ENCODE assay signal across 8 cellular contexts in the genomic region with DNA sequence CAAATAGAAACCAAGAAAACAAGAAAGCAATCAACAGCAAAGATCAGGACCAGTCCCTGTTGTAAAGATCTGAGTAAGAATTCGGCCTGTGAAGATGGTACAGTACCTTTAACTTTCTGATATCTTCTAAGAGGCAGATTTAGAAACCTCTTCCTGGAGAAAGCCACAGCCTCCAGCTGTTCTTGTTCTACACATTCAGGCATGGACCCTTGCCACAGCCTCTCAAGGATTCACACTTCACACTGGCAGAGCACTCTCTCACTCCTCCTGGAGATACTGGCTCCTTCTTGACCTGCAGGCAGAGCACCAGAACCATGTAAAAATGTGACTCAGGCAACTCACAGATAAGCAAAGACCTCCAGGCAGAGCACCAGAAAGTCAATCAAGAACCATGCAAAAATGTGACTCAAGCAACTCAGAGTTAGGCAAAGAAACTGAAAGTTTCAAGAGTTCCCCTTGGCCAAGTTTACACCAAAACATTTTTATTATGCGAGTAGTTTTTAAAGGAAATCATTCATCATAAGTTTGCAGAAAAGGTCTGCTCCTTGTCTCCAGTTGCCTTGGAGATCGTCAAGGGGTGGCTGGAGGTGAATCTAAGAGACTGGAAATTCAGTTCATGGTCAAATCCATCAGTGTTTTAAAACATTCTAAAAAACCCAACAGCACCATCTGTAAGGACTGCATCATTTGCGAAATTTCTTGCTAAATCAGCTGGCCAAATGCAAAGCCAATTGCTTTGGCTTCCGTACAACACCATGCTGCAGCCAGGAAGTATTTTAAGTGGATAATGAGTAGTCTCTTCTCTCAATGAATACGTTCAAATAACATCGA.
A peak's percentile ranks its signal among the peaks of the same experiment; 100 is the strongest.
DNase-seq lines count a peak whose midpoint lies in the region; ATAC-seq, FAIRE-seq and TF ChIP-seq lines count a peak whose summit lies in the region.

No MANE protein-coding gene starts in this region.

- peaks cover 9% of the 10 kb centered on the region for H3K4me1 ChIP-seq in IMR-90 (ENCODE audit: control insufficient read depth, insufficient read depth, low read length)

- H3K18ac ChIP-seq in IMR-90 (ENCODE audit: low read depth, low read length), result peak overlapping the region; percentile 43; the same call in 1 of the 2 replicates

- H3K23ac ChIP-seq in IMR-90 (ENCODE audit: low read depth, low read length), result no peak overlapping the region

- peak overlapping the region; percentile 17; the same call in 1 of the 2 replicates for H3K4me3 ChIP-seq in IMR-90 (ENCODE audit: insufficient read depth, low read depth, low read length)
- H3K4me3 ChIP-seq in fibroblast of pulmonary artery (replicated peaks; ENCODE audit: low read depth, low read length), result peak overlapping the region; percentile 4
- no peak overlapping the region for H3K4me3 ChIP-seq in skeletal muscle cell (ENCODE audit: low read depth, low read length)

- H3K27me3 Mint-ChIP-seq in activated CD4-positive, alpha-beta T cell treated with anti-CD3 and anti-CD28 coated beads, Interleukin-2, amount 10 ng/mL, durations not matched to agents 7 days and 5 days, result no peaks in the 10 kb centered on the region

- intact Hi-C loops in IMR-90 (cut with micrococcal nuclease), result no loop called here

- peak overlapping the region; percentile 67 for H3K4me3 Mint-ChIP-seq in activated CD4-positive, alpha-beta T cell treated with anti-CD3 and anti-CD28 coated beads, Interleukin-2, amount 10 ng/mL, durations not matched to agents 7 days and 5 days

- no peak for TF ChIP-seq CTCF in GM10266 (IDR thresholded peaks at IDR 0.05; ENCODE audit: control insufficient read depth, insufficient read depth, low read depth, missing control alignments)
- no peak for TF ChIP-seq CTCF in IMR-90 (conservative IDR thresholded peaks at IDR 0.05; ENCODE audit: low read depth, low read length)
- no peak for TF ChIP-seq CTCF in fibroblast of pulmonary artery (IDR thresholded peaks at IDR 0.05; ENCODE audit: low read length, missing control alignments)
- TF ChIP-seq CTCF in D721Med (IDR thresholded peaks at IDR 0.05; ENCODE audit: insufficient read depth, missing control alignments), result no peak

- H3K27me3 ChIP-seq in IMR-90 (ENCODE audit: control insufficient read depth, insufficient read depth, low read length), result no peaks in the 10 kb centered on the region

- H4K5ac ChIP-seq in IMR-90 (ENCODE audit: low read depth, low read length), result no peak overlapping the region

- H4K91ac ChIP-seq in IMR-90 (ENCODE audit: insufficient read depth, low read depth, low read length), result no peak overlapping the region

- peak overlapping the region; percentile 95 for H3K27ac Mint-ChIP-seq in activated CD4-positive, alpha-beta T cell treated with anti-CD3 and anti-CD28 coated beads, Interleukin-2, amount 10 ng/mL, durations not matched to agents 7 days and 5 days

- no peaks in the 10 kb centered on the region for H3K36me3 ChIP-seq in IMR-90 (ENCODE audit: control insufficient read depth, insufficient read depth, low read length)

- no peak overlapping the region for H3K9ac ChIP-seq in IMR-90 (ENCODE audit: low read depth, low read length)

- no peak for TF ChIP-seq RAD21 in IMR-90 (IDR thresholded peaks at IDR 0.05; ENCODE audit: low read length)

- H3K9me3 Mint-ChIP-seq in activated CD4-positive, alpha-beta T cell treated with anti-CD3 and anti-CD28 coated beads, Interleukin-2, amount 10 ng/mL, durations not matched to agents 7 days and 5 days, result peaks cover 12% of the 10 kb centered on the region

- FAIRE-seq in D721Med (lab: Jason Lieb, UNC), result no peak

- BruUV-seq in IMR-90 (replicated peaks; lab: Mats Ljungman, UMichigan), result no TSS peak

- H3K4me2 ChIP-seq in IMR-90 (ENCODE audit: low read depth, low read length), result peak overlapping the region; percentile 84

- H3K79me1 ChIP-seq in IMR-90 (ENCODE audit: low read depth in 1 of 2, low read length in 2 of 2), result no peaks in the 10 kb centered on the region

- CTCF ChIA-PET in IMR-90 (lab: Yijun Ruan, JAX), result no interaction called here
- CTCF ChIA-PET in activated CD4-positive, alpha-beta T cell treated with anti-CD3 and anti-CD28 coated beads, Interleukin-2, amount 10 ng/mL, durations not matched to agents 7 days and 5 days (lab: Charles Lee), result interaction anchor here (1.6 to 2.2 kb wide), 3 partner anchors 10 to 28 kb away, joined by 5 to 7 read pairs (median 6); no protein-coding TSS in a partner anchor

- no peaks in the 10 kb centered on the region for H3K9me3 ChIP-seq in IMR-90 (ENCODE audit: control insufficient read depth, insufficient read depth, low read length)

- H3K14ac ChIP-seq in IMR-90 (replicated peaks; ENCODE audit: low read depth, low read length), result no peak overlapping the region; the same call in 1 of the 2 replicates

- no peak overlapping the region for H2BK120ac ChIP-seq in IMR-90 (ENCODE audit: low read depth, low read length)

- no CpG with 5 or more reads among the region's 7 CpGs for WGBS in IMR-90 (ENCODE audit: extremely low coverage in 2 of 2, insufficient read length in 1 of 2), 2 experiments

- dilution Hi-C loops in IMR-90 (cut with HindIII; ENCODE audit: low sequenced_read_pairs, unreplicated experiment), result no loop called here

- no peak for TF ChIP-seq POLR2A in IMR-90 (IDR thresholded peaks at IDR 0.05; ENCODE audit: low read depth, low read length)

- peak overlapping the region; percentile 57; the same call in 1 of the 2 replicates for H3K27ac ChIP-seq in IMR-90 (ENCODE audit: insufficient read depth, low read length)

- peak overlapping the region; percentile 23 for H2BK5ac ChIP-seq in IMR-90 (ENCODE audit: low read depth, low read length, poor library complexity, severe bottlenecking)

- in situ Hi-C loops in IMR-90 (cut with MboI; ENCODE audit: low sequenced_read_pairs), result no loop called here

- ATAC-seq in GM21423 (IDR thresholded peaks at IDR 0.05; ENCODE audit: unreplicated experiment), result peak; percentile 71
- peak; percentile 83 for ATAC-seq in IMR-90 (ENCODE audit: low read depth)

- POLR2A ChIA-PET in IMR-90 (lab: Charles Lee; ENCODE audit: unreplicated experiment), result no interaction called here
- POLR2A ChIA-PET in activated CD4-positive, alpha-beta T cell treated with anti-CD3 and anti-CD28 coated beads, Interleukin-2, amount 10 ng/mL, durations not matched to agents 7 days and 5 days (lab: Charles Lee), result no interaction called here

- no peaks in the 10 kb centered on the region for H4K20me1 ChIP-seq in IMR-90 (ENCODE audit: insufficient read depth, low read length)

- peak; percentile 22 for DNase-seq in GM10266 (ENCODE audit: extremely low spot score)
- DNase-seq in IMR-90, result peak; percentile 89
- peak; percentile 66 for DNase-seq in activated CD4-positive, alpha-beta T cell treated with anti-CD3 and anti-CD28 coated beads, Interleukin-2, amount 10 ng/mL, durations not matched to agents 7 days and 5 days
- peak; percentile 85 for DNase-seq in fibroblast of pulmonary artery (ENCODE audit: low read depth)
- DNase-seq in skeletal muscle cell (ENCODE audit: low read depth), result peak; percentile 58
- no peak for DNase-seq in retina
- no peak for DNase-seq in D721Med (ENCODE audit: insufficient read length, low spot score)

- H3K4ac ChIP-seq in IMR-90 (ENCODE audit: low read depth, low read length), result no peak overlapping the region

- peaks cover 4% of the 10 kb centered on the region; the same call in 1 of the 2 replicates for H3K9me1 ChIP-seq in IMR-90 (ENCODE audit: insufficient read depth, low read length)

- H2BK15ac ChIP-seq in IMR-90 (ENCODE audit: low read depth, low read length), result no peak overlapping the region

- H2AFZ ChIP-seq in IMR-90 (replicated peaks; ENCODE audit: low read length, poor library complexity), result peak overlapping the region; percentile 11

- peaks cover 93% of the 10 kb centered on the region for H3K4me1 Mint-ChIP-seq in activated CD4-positive, alpha-beta T cell treated with anti-CD3 and anti-CD28 coated beads, Interleukin-2, amount 10 ng/mL, durations not matched to agents 7 days and 5 days

- no peak overlapping the region for H2BK20ac ChIP-seq in IMR-90 (ENCODE audit: low read depth, low read length)

- H3K36me3 Mint-ChIP-seq in activated CD4-positive, alpha-beta T cell treated with anti-CD3 and anti-CD28 coated beads, Interleukin-2, amount 10 ng/mL, durations not matched to agents 7 days and 5 days (ENCODE audit: low read depth), result peaks cover 25% of the 10 kb centered on the region

- H2AK9ac ChIP-seq in IMR-90 (replicated peaks; ENCODE audit: low read depth, low read length, poor library complexity), result no peak overlapping the region

- no peak overlapping the region for H2AK5ac ChIP-seq in IMR-90 (ENCODE audit: low read depth, low read length)

- no peak overlapping the region for H3K56ac ChIP-seq in IMR-90 (ENCODE audit: extremely low read depth, insufficient read depth, low read length)

- H4K8ac ChIP-seq in IMR-90 (ENCODE audit: low read depth in 2 of 2, low read length in 2 of 2), result no peak overlapping the region

TF ChIP-seq in IMR-90, 13 proteins besides CTCF, POLR2A, EP300 and RAD21:
- TF ChIP-seq CEBPB (IDR thresholded peaks at IDR 0.05; ENCODE audit: low read depth, low read length), result 0 out of 2 replicates have a peak, but pooled peaks have one; percentile 43
- TF ChIP-seq, protein P1, sequence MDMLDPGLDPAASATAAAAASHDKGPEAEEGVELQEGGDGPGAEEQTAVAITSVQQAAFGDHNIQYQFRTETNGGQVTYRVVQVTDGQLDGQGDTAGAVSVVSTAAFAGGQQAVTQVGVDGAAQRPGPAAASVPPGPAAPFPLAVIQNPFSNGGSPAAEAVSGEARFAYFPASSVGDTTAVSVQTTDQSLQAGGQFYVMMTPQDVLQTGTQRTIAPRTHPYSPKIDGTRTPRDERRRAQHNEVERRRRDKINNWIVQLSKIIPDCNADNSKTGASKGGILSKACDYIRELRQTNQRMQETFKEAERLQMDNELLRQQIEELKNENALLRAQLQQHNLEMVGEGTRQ (IDR thresholded peaks at IDR 0.05; ENCODE audit: low read depth, low read length), result no peak
- TF ChIP-seq BHLHE40 (IDR thresholded peaks at IDR 0.05; ENCODE audit: low read depth, low read length), result peak; percentile 13; the same call in 1 of the 2 replicates
TF ChIP-seq in IMR-90: peak in this region for 2.

Comparison
In these comparisons a context has a peak if more than half of its experiments do, and no peak if none do; other contexts are left out.
1. DNase-seq: peak in GM10266 (single experiment), IMR-90 (single experiment), activated CD4-positive, alpha-beta T cell treated with anti-CD3 and anti-CD28 coated beads, Interleukin-2, amount 10 ng/mL, durations not matched to agents 7 days and 5 days (single experiment), fibroblast of pulmonary artery (single experiment) and skeletal muscle cell (single experiment); none in retina (single experiment) and D721Med (single experiment).